Comparison of ENCODE assay signal across 30 cellular contexts in genomic region chr7:33636359-33636758, GRCh38.
"Had no signal": no experiment of that assay in that cellular context is flagged by ENCODE, and none has a peak within 500 bp of the region (broad histone marks: within the 10 kb centered on the region; RNA-seq: fewer than 3 reads in every experiment).

No MANE protein-coding gene starts in this region.

- H3K27me3 Mint-ChIP-seq: memory B cell; stimulated activated naive B cell treated with anti-CD40 and anti-IgM and Interleukin-4, amounts not matched to agents 10 μg/mL and 1 μg/mL and 100 μg/mL, for 72 hours had no signal

- ATAC-seq: left colon; left lung; natural killer cell; pancreas; right cardiac atrium; sciatic nerve; stimulated activated naive B cell treated with anti-CD40 and anti-IgM and Interleukin-4, amounts not matched to agents 10 μg/mL and 1 μg/mL and 100 μg/mL, for 72 hours; stimulated activated naive CD8-positive, alpha-beta T cell treated with anti-CD3 and anti-CD28 coated beads, Interleukin-15, Interleukin-2, amounts not matched to agents 100 U/mL and 50 U/mL, for 24 hours had no signal

- H3K27ac Mint-ChIP-seq: memory B cell; natural killer cell; nephron progenitor cell; neural progenitor cell; stimulated activated naive B cell treated with anti-CD40 and anti-IgM and Interleukin-4, amounts not matched to agents 10 μg/mL and 1 μg/mL and 100 μg/mL, for 72 hours had no signal

- H3K9ac ChIP-seq: neural progenitor cell had no signal

- DNase-seq: hippocampal formation; kidney; left colon; midbrain; natural killer cell; nephron progenitor cell; pancreas; posterior cingulate gyrus; retina; right cardiac atrium; stimulated activated CD4-positive, alpha-beta T cell treated with anti-CD3 and anti-CD28 coated beads, Interleukin-12 subunit alpha, Interleukin-12 subunit beta, amount 100 ng/mL, for 4 hours; stimulated activated CD4-positive, alpha-beta T cell treated with anti-CD3 and anti-CD28 coated beads, Interleukin-15, amount 100 ng/mL, for 24 hours; stimulated activated CD4-positive, alpha-beta T cell treated with anti-CD3 and anti-CD28 coated beads, Interleukin-2, amount 100 ng/mL, for 24 hours; stimulated activated CD4-positive, alpha-beta T cell treated with anti-CD3 and anti-CD28 coated beads, Interleukin-4, amount 100 ng/mL, for 1 hour; stimulated activated naive B cell treated with anti-CD40 and anti-IgM and Interleukin-4, amounts not matched to agents 10 μg/mL and 1 μg/mL and 100 μg/mL, for 72 hours; stimulated activated naive CD8-positive, alpha-beta T cell treated with anti-CD3 and anti-CD28 coated beads, Interleukin-15, Interleukin-2, amounts not matched to agents 100 U/mL and 50 U/mL, for 24 hours; stomach; testis; thyroid gland; transverse colon had no signal

- H3K27ac ChIP-seq: left lung, neural progenitor cell, neutrophil, pancreas, prostate gland, skin epidermis, stomach, testis, thyroid gland, transverse colon, upper lobe of left lung, vagina had no signal

- H3K9me3 ChIP-seq: left lung, neutrophil, pancreas, prostate gland, stomach, testis, thyroid gland, transverse colon, upper lobe of left lung, vagina had no signal

- H3K36me3 ChIP-seq: left lung, neural progenitor cell, neutrophil, pancreas, prostate gland, thyroid gland, transverse colon, upper lobe of left lung had no signal

- H3K4me3 ChIP-seq: left lung, lung, neural progenitor cell, pancreas, prostate gland, skin epidermis, stomach, testis, thyroid gland, transverse colon, upper lobe of left lung, vagina had no signal

- H3K27me3 ChIP-seq: left lung, neural progenitor cell, neutrophil, pancreas, stomach, testis, thyroid gland, transverse colon, upper lobe of left lung, vagina had no signal

- H3K4me1 ChIP-seq: left lung, pancreas, prostate gland, stomach, testis, thyroid gland, transverse colon, upper lobe of left lung, vagina had no signal

- H3K4me2 ChIP-seq: neural progenitor cell had no signal

- H3K4me3 Mint-ChIP-seq: memory B cell; natural killer cell; nephron progenitor cell; neural progenitor cell; stimulated activated naive B cell treated with anti-CD40 and anti-IgM and Interleukin-4, amounts not matched to agents 10 μg/mL and 1 μg/mL and 100 μg/mL, for 72 hours had no signal

- H2AFZ ChIP-seq: neural progenitor cell had no signal

- H3K9me3 Mint-ChIP-seq: memory B cell; natural killer cell; nephron progenitor cell; stimulated activated naive B cell treated with anti-CD40 and anti-IgM and Interleukin-4, amounts not matched to agents 10 μg/mL and 1 μg/mL and 100 μg/mL, for 72 hours had no signal

- H3K36me3 Mint-ChIP-seq: natural killer cell, neural progenitor cell had no signal

- H3K4me1 Mint-ChIP-seq: memory B cell; stimulated activated naive B cell treated with anti-CD40 and anti-IgM and Interleukin-4, amounts not matched to agents 10 μg/mL and 1 μg/mL and 100 μg/mL, for 72 hours had no signal
